8 cellular contexts compared by ENCODE assay signal in genomic region chr13:105202384-105202783, GRCh38.
DNase-seq lines count a peak whose midpoint lies in the region; ATAC-seq and TF ChIP-seq lines count a peak whose summit lies in the region.

No MANE protein-coding gene starts in this region.

- POLR2A ChIA-PET in CD4-positive, alpha-beta T cell (lab: Charles Lee) = no interaction called here

- H3K36me3 ChIP-seq in GM23338 (ENCODE audit: insufficient read depth) (no peaks in the 10 kb centered on the region), OCI-LY3 (replicated peaks; ENCODE audit: low read depth, low read length) (no peaks in the 10 kb centered on the region), spleen (no peaks in the 10 kb centered on the region)

- no peaks in the 10 kb centered on the region for H3K9me3 ChIP-seq in CD4-positive, alpha-beta T cell (ENCODE audit: control insufficient read depth, low read length)
- no peaks in the 10 kb centered on the region for H3K9me3 ChIP-seq in OCI-LY3 (ENCODE audit: insufficient read depth, low read length)
- no peaks in the 10 kb centered on the region for H3K9me3 ChIP-seq in spleen

- intact Hi-C loops in CD4-positive, alpha-beta T cell (cut with DNase I, micrococcal nuclease) = no loop called here
- intact Hi-C loops in spleen (cut with DNase I; ENCODE audit: low total_unique reads) = no loop called here

- H3K79me2 ChIP-seq in GM23338 (replicated peaks; ENCODE audit: insufficient read depth) (no peaks in the 10 kb centered on the region), OCI-LY3 (ENCODE audit: low read length) (no peaks in the 10 kb centered on the region)

- H4K20me1 ChIP-seq in GM23338 (replicated peaks; ENCODE audit: insufficient read depth) (no peaks in the 10 kb centered on the region), OCI-LY3 (ENCODE audit: insufficient read depth, low read length) (no peaks in the 10 kb centered on the region)

- no peaks in the 10 kb centered on the region for H3K4me1 ChIP-seq in GM23338 (ENCODE audit: insufficient read depth)
- H3K4me1 ChIP-seq in OCI-LY3 (ENCODE audit: low read length) = no peaks in the 10 kb centered on the region
- H3K4me1 ChIP-seq in spleen = no peaks in the 10 kb centered on the region

- no peaks in the 10 kb centered on the region for H3K27me3 ChIP-seq in CD4-positive, alpha-beta T cell (ENCODE audit: control insufficient read depth, insufficient read depth, low read length)
- H3K27me3 ChIP-seq in GM23338 (ENCODE audit: insufficient read depth) (no peaks in the 10 kb centered on the region), OCI-LY3 (ENCODE audit: low read depth, low read length) (no peaks in the 10 kb centered on the region), spleen (replicated peaks in 1 of 7) (no peaks in the 10 kb centered on the region)

- no peak overlapping the region for H3K9ac ChIP-seq in OCI-LY3 (ENCODE audit: low read length)

- H3K27ac ChIP-seq in CD4-positive, alpha-beta T cell (ENCODE audit: low read depth, low read length) = no peak overlapping the region
- H3K27ac ChIP-seq in GM23338 (ENCODE audit: low read depth) (no peak overlapping the region), OCI-LY3 (ENCODE audit: low read length) (no peak overlapping the region), spleen (no peak overlapping the region)

- no peaks in the 10 kb centered on the region for H3K36me3 Mint-ChIP-seq in CD4-positive, alpha-beta T cell (ENCODE audit: low read depth)
- H3K36me3 Mint-ChIP-seq in GM23338 (ENCODE audit: low read depth) = no peaks in the 10 kb centered on the region

- H3K9me2 ChIP-seq in GM23338 (ENCODE audit: insufficient read depth) = no peaks in the 10 kb centered on the region

- no peaks in the 10 kb centered on the region for H3K27me3 Mint-ChIP-seq in CD4-positive, alpha-beta T cell
- no peaks in the 10 kb centered on the region for H3K27me3 Mint-ChIP-seq in GM23338 (ENCODE audit: insufficient read depth, low read depth, poor library complexity)

- no peak for ATAC-seq in CD4-positive, alpha-beta T cell (ENCODE audit: poor library complexity)
- peak; percentile 88 for ATAC-seq in GM23338

- no peak for TF ChIP-seq POLR2A in spleen (IDR thresholded peaks at IDR 0.05)

- H2AFZ ChIP-seq in GM23338 (no peak overlapping the region), OCI-LY3 (ENCODE audit: low read depth, low read length) (no peak overlapping the region)

- H3K9me3 Mint-ChIP-seq in CD4-positive, alpha-beta T cell = no peaks in the 10 kb centered on the region
- 0 out of 3 replicates have a peak, but pooled peaks cover 3% of the 10 kb centered on the region for H3K9me3 Mint-ChIP-seq in GM23338

- H3K4me2 ChIP-seq in GM23338 (no peak overlapping the region), OCI-LY3 (ENCODE audit: low read length) (no peak overlapping the region)

- peak; percentile 31 for TF ChIP-seq CTCF in CD4-positive, alpha-beta T cell (IDR thresholded peaks at IDR 0.05)
- peak; percentile 72 to 73 for TF ChIP-seq CTCF in GM23338 (conservative IDR thresholded peaks at IDR 0.05; ENCODE audit: low read depth in 2 of 2)
- peak; percentile 31 for TF ChIP-seq CTCF in OCI-LY3 (IDR thresholded peaks at IDR 0.05; ENCODE audit: low read depth, low read length)
- TF ChIP-seq CTCF in fibroblast of the aortic adventitia (IDR thresholded peaks at IDR 0.05; ENCODE audit: insufficient read depth, low read length) = peak; percentile 14
- TF ChIP-seq CTCF in spleen (IDR thresholded peaks at IDR 0.05 in 8 of 11, conservative IDR thresholded peaks at IDR 0.05 in 3 of 11) = peak in 7 of 11 experiments; percentile 11 to 48 (median 25)

- no peak for DNase-seq in CD4-positive, alpha-beta T cell
- DNase-seq in GM23338 (ENCODE audit: low spot score) = peak; percentile 78
- DNase-seq in fibroblast of the aortic adventitia (ENCODE audit: low read depth) = peak; percentile 4
- DNase-seq in spleen = no peak
- no peak for DNase-seq in activated CD4-positive, alpha-beta T cell treated with anti-CD3 and anti-CD28 coated beads for 1 hour
- no peak for DNase-seq in germinal center (ENCODE audit: low spot score)
- no peak for DNase-seq in COLO668 (lab: John Stamatoyannopoulos, UW; ENCODE audit: unreplicated experiment)

- H3F3A ChIP-seq in GM23338 (replicated peaks; ENCODE audit: low read depth) = no peaks in the 10 kb centered on the region

- H3K27ac Mint-ChIP-seq in CD4-positive, alpha-beta T cell = no peak overlapping the region
- H3K27ac Mint-ChIP-seq in GM23338 = no peak overlapping the region

- CTCF ChIA-PET in CD4-positive, alpha-beta T cell (lab: Charles Lee) = interaction anchor here (1.0 kb wide), 1 partner anchor 8 kb away, joined by 3 read pairs; no protein-coding TSS in a partner anchor

- H3K4me1 Mint-ChIP-seq in CD4-positive, alpha-beta T cell (ENCODE audit: low read depth) = no peaks in the 10 kb centered on the region
- no peaks in the 10 kb centered on the region for H3K4me1 Mint-ChIP-seq in GM23338

- H3K4me3 Mint-ChIP-seq in CD4-positive, alpha-beta T cell = no peak overlapping the region
- H3K4me3 Mint-ChIP-seq in GM23338 = no peak overlapping the region

- H3K4me3 ChIP-seq in GM23338 = no peak overlapping the region
- no peak overlapping the region for H3K4me3 ChIP-seq in OCI-LY3 (ENCODE audit: low read length)
- no peak overlapping the region for H3K4me3 ChIP-seq in fibroblast of the aortic adventitia (ENCODE audit: low read depth, low read length)
- no peak overlapping the region for H3K4me3 ChIP-seq in spleen

TF ChIP-seq in GM23338, 12 proteins besides CTCF, POLR2A, EP300 and RAD21:
- TF ChIP-seq NANOG (IDR thresholded peaks at IDR 0.05; ENCODE audit: borderline replicate concordance) (no peak), ZNF462 (CRISPR knock-in tag; IDR thresholded peaks at IDR 0.05) (0 out of 2 replicates have a peak, but pooled peaks have one; percentile 31), JUNB (IDR thresholded peaks at IDR 0.05; ENCODE audit: unreplicated experiment) (no peak), EZH2 (IDR thresholded peaks at IDR 0.05; ENCODE audit: low read depth, unreplicated experiment) (no peak), POLR2AphosphoS5 (IDR thresholded peaks at IDR 0.05; ENCODE audit: low read depth) (no peak), ZNF331 (CRISPR knock-in tag; IDR thresholded peaks at IDR 0.05; ENCODE audit: low read depth) (no peak), EZH2phosphoT487 (IDR thresholded peaks at IDR 0.05; ENCODE audit: unreplicated experiment) (no peak)

Comparison
In these comparisons a context has a peak if more than half of its experiments do, and no peak if none do; other contexts are left out.
1. DNase-seq: peak in GM23338 (single experiment) and fibroblast of the aortic adventitia (single experiment); none in CD4-positive, alpha-beta T cell (0 of 10), spleen (single experiment), activated CD4-positive, alpha-beta T cell treated with anti-CD3 and anti-CD28 coated beads for 1 hour (single experiment), germinal center (single experiment) and COLO668 (single experiment).
2. CTCF ChIP-seq: peak in every context shown above with its lines; median percentile 72 in GM23338; 31 in CD4-positive, alpha-beta T cell; 31 in OCI-LY3; 25 in spleen; 14 in fibroblast of the aortic adventitia.